In genomic region chrX:16826207-16826606, GRCh38 we compare ENCODE assay signal across 8 cellular contexts. TPM values are rescaled to one million over a fixed set of nuclear protein-coding genes. Genes with fewer than 3 reads are reported as not detected.
DNase-seq lines count a peak whose midpoint lies in the region; ATAC-seq, FAIRE-seq and TF ChIP-seq lines count a peak whose summit lies in the region.

No MANE protein-coding gene starts in this region.

- FAIRE-seq in islet of Langerhans (lab: Jason Lieb, UNC), result peak; percentile 98

- no peaks in the 10 kb centered on the region for H3K9me3 ChIP-seq in upper lobe of left lung

- TF ChIP-seq CTCF in AG09309 (IDR thresholded peaks at IDR 0.05; ENCODE audit: control insufficient read depth, insufficient read depth, low read depth, low read length, missing control alignments) (peak; percentile 50), NB4 (IDR thresholded peaks at IDR 0.05; ENCODE audit: low read depth, low read length) (peak; percentile 33), upper lobe of left lung (IDR thresholded peaks at IDR 0.05) (peak in 4 of 6 experiments; percentile 21 to 56 (median 36))

- TF ChIP-seq POLR2A in NB4 (IDR thresholded peaks at IDR 0.05; ENCODE audit: extremely low read depth, insufficient read length) (no peak), upper lobe of left lung (IDR thresholded peaks at IDR 0.05) (no peak)

- H3K36me3 ChIP-seq in upper lobe of left lung, result peaks cover 0 to 50% (median 16%) of the 10 kb centered on the region in 4 donors

- TF ChIP-seq EP300 in upper lobe of left lung (IDR thresholded peaks at IDR 0.05), result no peak

- no peak for DNase-seq in AG09309 (ENCODE audit: low read depth)
- DNase-seq in GDM1 (lab: John Stamatoyannopoulos, UW), result peak; percentile 20
- peak; percentile 57 for DNase-seq in NB4 (ENCODE audit: low read depth)
- DNase-seq in amniotic epithelial cell (ENCODE audit: low read depth), result peak; percentile 71
- DNase-seq in upper lobe of left lung, result no peak
- no peak for DNase-seq in COLO668 (lab: John Stamatoyannopoulos, UW; ENCODE audit: unreplicated experiment)
- DNase-seq in effector CD4-positive, alpha-beta T cell, result no peak

- ATAC-seq in upper lobe of left lung (ENCODE audit: low FRiP score in 2 of 2), result peak in 1 of 2 donors; percentile 50

- H3K4me3 ChIP-seq in AG09309 (ENCODE audit: control insufficient read depth, low read depth, low read length) (no peak overlapping the region), NB4 (ENCODE audit: low read depth, low read length) (no peak overlapping the region), upper lobe of left lung (no peak overlapping the region)

- WGBS in upper lobe of left lung, 2 donors, result 76 to 78% methylated on average over 3 of the region's 3 CpGs

- no peak overlapping the region for H3K27ac ChIP-seq in upper lobe of left lung

- peaks cover 0 to 6% (median 0%) of the 10 kb centered on the region in 4 donors for H3K4me1 ChIP-seq in upper lobe of left lung

- no peaks in the 10 kb centered on the region for H3K27me3 ChIP-seq in upper lobe of left lung

RNA-seq across cellular contexts. Expression of gene TXLNG, which starts 39.9 kb away (rescaled TPM):
- 10 to 100 TPM in 4 of 6 donors, 1 to 10 TPM in 2; 8.1 to 23.5 (median 12.6) TPM for total RNA-seq in upper lobe of left lung

RNA-seq across cellular contexts. Expression of gene RBBP7, which starts 44.0 kb away (rescaled TPM):
- 10 to 100 TPM; 59.1 to 73.3 (median 63.7) TPM for total RNA-seq in upper lobe of left lung

Comparison
In these comparisons a context has a peak if more than half of its experiments do, and no peak if none do; other contexts are left out.
1. DNase-seq: peak in GDM1 (single experiment), NB4 (single experiment) and amniotic epithelial cell (single experiment); none in AG09309 (single experiment), upper lobe of left lung (0 of 2), COLO668 (single experiment) and effector CD4-positive, alpha-beta T cell (single experiment).
2. Peak in every context shown above with its lines, with median percentiles within 50 percentile points of each other: CTCF ChIP-seq.